ENCODE assay signal across 1 cellular context in the genomic region with DNA sequence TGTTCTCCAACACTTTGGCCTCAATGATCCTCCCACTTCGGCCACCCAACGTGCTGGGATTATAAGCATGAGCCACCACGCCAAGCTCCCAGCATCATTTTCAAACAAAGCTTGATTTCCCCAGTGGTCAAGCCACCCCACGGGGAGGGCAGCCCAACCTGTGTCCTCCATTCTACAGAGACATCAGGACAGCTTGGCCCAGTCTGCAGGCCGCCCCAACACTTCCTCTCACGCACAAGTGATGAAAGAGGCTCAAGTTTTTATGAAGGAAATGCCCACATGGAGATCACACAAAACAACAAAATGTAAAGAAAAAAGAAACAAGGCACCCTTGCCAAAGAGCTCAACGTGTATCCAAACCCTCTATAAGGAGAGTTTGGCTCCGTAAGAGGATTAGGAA.
TF ChIP-seq lines count a peak whose summit lies in the region.

No MANE protein-coding gene starts in this region.

TF ChIP-seq in SK-N-SH, 30 proteins besides CTCF, POLR2A, EP300 and RAD21 (continued from another document):
- TF ChIP-seq, protein P1, sequence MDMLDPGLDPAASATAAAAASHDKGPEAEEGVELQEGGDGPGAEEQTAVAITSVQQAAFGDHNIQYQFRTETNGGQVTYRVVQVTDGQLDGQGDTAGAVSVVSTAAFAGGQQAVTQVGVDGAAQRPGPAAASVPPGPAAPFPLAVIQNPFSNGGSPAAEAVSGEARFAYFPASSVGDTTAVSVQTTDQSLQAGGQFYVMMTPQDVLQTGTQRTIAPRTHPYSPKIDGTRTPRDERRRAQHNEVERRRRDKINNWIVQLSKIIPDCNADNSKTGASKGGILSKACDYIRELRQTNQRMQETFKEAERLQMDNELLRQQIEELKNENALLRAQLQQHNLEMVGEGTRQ (IDR thresholded peaks at IDR 0.05; ENCODE audit: borderline replicate concordance, low read depth, low read length): no peak
- TF ChIP-seq FOXM1 (IDR thresholded peaks at IDR 0.05; ENCODE audit: low read depth): no peak
